ENCODE assay signal across 8 cellular contexts in genomic region chr2:169828141-169828811, GRCh38.
DNase-seq lines count a peak whose midpoint lies in the region; ATAC-seq and TF ChIP-seq lines count a peak whose summit lies in the region.

No MANE protein-coding gene starts in this region.

- no peak for TF ChIP-seq POLR2A in NB4 (IDR thresholded peaks at IDR 0.05; ENCODE audit: extremely low read depth, insufficient read length)

- no peaks in the 10 kb centered on the region for H3K27me3 ChIP-seq in layer of hippocampus (ENCODE audit: control insufficient read depth, insufficient read depth, low read length)

- DNase-seq in CD1c-positive myeloid dendritic cell (ENCODE audit: extremely low spot score) (peak; percentile 57), NB4 (ENCODE audit: low read depth) (peak; percentile 72), choroid plexus epithelial cell (ENCODE audit: low read depth) (peak; percentile 64)
- DNase-seq in stimulated activated CD4-positive, alpha-beta T cell treated with anti-CD3 and anti-CD28 coated beads, Interleukin-2, amount 100 ng/mL, for 24 hours = peak; percentile 48 to 60

- H3K4me3 ChIP-seq in NB4 (ENCODE audit: low read depth, low read length) = peak overlapping the region; percentile 83
- peak overlapping the region; percentile 81 for H3K4me3 ChIP-seq in WI38 (ENCODE audit: low read depth, low read length)
- peak overlapping the region; percentile 92 for H3K4me3 ChIP-seq in choroid plexus epithelial cell (ENCODE audit: low read depth, low read length)

- H3K27ac ChIP-seq in layer of hippocampus (ENCODE audit: low read depth, low read length) = peak overlapping the region; percentile 65

- TF ChIP-seq CTCF in NB4 (IDR thresholded peaks at IDR 0.05; ENCODE audit: low read depth, low read length) (no peak), WI38 (IDR thresholded peaks at IDR 0.05; ENCODE audit: low read depth, low read length) (no peak), choroid plexus epithelial cell (conservative IDR thresholded peaks at IDR 0.05; ENCODE audit: low read depth, low read length) (no peak)

- ATAC-seq in GM21381 (IDR thresholded peaks at IDR 0.05; ENCODE audit: unreplicated experiment) (peak; percentile 32), HG03565 (IDR thresholded peaks at IDR 0.05; ENCODE audit: unreplicated experiment) (no peak)
